1 cellular context compared by ENCODE assay signal in the genomic region with DNA sequence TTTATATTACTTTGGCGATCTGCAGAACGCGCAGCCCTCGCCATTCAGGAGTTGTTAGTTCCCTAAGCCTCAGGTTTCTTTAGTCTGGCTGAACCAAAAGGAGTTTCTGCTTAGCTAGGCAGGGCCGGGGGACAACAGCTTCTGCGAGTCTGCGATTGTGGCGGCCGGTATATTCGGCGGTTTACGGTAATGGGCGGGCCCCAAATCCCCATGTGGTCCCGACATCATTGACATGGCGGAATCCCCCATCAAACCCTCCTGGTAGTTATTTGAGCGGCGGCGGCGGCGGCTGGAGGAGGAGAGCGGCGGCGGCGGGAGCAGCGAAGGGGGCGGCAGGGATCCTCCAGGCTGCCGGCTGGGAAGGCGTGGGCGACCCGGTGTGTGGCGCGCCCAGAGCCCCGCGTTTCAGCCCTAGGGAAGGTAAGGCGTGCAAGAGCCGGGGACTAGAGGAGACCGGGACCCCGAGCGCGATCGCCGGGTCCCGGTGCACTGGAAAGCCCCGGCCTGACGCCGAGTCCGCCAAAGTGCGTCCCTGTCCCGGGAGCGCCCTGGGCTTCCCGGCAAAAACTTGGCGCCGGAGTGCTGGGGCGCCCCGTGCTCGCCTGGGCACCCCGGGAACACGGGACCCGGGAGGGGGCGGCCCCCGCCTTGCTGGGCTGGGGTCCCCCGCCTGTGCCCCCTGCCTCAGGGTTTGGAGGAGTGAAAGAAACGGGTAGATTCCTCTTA.
TF ChIP-seq lines count a peak whose summit lies in the region.

Gene FNDC3B (plus strand): TSS at position 227 of the 726 bp plus-strand sequence. CDS start 72,902 bp downstream, outside the sequence.

TF ChIP-seq in K562, 482 proteins besides CTCF, POLR2A, EP300 and RAD21 (continued from another document and continues in another):
- TF ChIP-seq VEZF1 (CRISPR knock-in tag; IDR thresholded peaks at IDR 0.05) (no peak), TCF3 (CRISPR knock-in tag; IDR thresholded peaks at IDR 0.05) (peak; percentile 18; the same call in 1 of the 2 replicates), HNRNPK (IDR thresholded peaks at IDR 0.05; ENCODE audit: low read depth, low read length, poor library complexity, severe bottlenecking) (no peak), ZNF134 (CRISPR knock-in tag; conservative IDR thresholded peaks at IDR 0.05) (no peak), SIN3A (IDR thresholded peaks at IDR 0.05; ENCODE audit: borderline replicate concordance in 2 of 2, control insufficient read depth in 1 of 2, low read depth in 2 of 2, low read length in 2 of 2) (peak; percentile 64 to 82; a peak in 2 of 4 replicates), ZNF717 (CRISPR knock-in tag; IDR thresholded peaks at IDR 0.05) (no peak), HBP1 (CRISPR knock-in tag; IDR thresholded peaks at IDR 0.05) (no peak), ILF3 (IDR thresholded peaks at IDR 0.05; ENCODE audit: borderline replicate concordance) (no peak), ZNF830 (CRISPR knock-in tag; IDR thresholded peaks at IDR 0.05) (no peak), TCFL5 (CRISPR knock-in tag; conservative IDR thresholded peaks at IDR 0.05) (no peak), RHOXF2B (CRISPR knock-in tag; conservative IDR thresholded peaks at IDR 0.05) (no peak), ZNF347 (CRISPR knock-in tag; IDR thresholded peaks at IDR 0.05; ENCODE audit: low read depth) (no peak), ZNF324 (CRISPR knock-in tag; IDR thresholded peaks at IDR 0.05) (no peak), CEBPB (tag; IDR thresholded peaks at IDR 0.05) (no peak), CTBP1 (IDR thresholded peaks at IDR 0.05; ENCODE audit: borderline replicate concordance) (peak; percentile 67; the same call in 1 of the 2 replicates), ZNF778 (CRISPR knock-in tag; IDR thresholded peaks at IDR 0.05) (no peak), MCM5 (IDR thresholded peaks at IDR 0.05; ENCODE audit: low read depth) (no peak), KLF10 (CRISPR knock-in tag; IDR thresholded peaks at IDR 0.05) (no peak), TAL1 (IDR thresholded peaks at IDR 0.05) (no peak), NFE2L1 (tag; IDR thresholded peaks at IDR 0.05; ENCODE audit: borderline replicate concordance, low read depth) (no peak), ZNF551 (CRISPR knock-in tag; IDR thresholded peaks at IDR 0.05) (no peak), E2F3 (CRISPR knock-in tag; IDR thresholded peaks at IDR 0.05) (no peak), ATF6 (CRISPR knock-in tag; IDR thresholded peaks at IDR 0.05) (peak; percentile 65; the same call in 1 of the 2 replicates), CAMTA2 (CRISPR knock-in tag; conservative IDR thresholded peaks at IDR 0.05) (no peak), GATAD2A (IDR thresholded peaks at IDR 0.05) (no peak), BRCA1 (IDR thresholded peaks at IDR 0.05) (no peak), BRCA1 (CRISPR knock-in tag; IDR thresholded peaks at IDR 0.05) (no peak), ZNF77 (CRISPR knock-in tag; IDR thresholded peaks at IDR 0.05) (no peak), TOE1 (IDR thresholded peaks at IDR 0.05; ENCODE audit: borderline replicate concordance) (peak; percentile 71; the same call in 1 of the 2 replicates), TOE1 (CRISPR knock-in tag; IDR thresholded peaks at IDR 0.05; ENCODE audit: borderline replicate concordance, low read depth) (no peak), ZNF407 (IDR thresholded peaks at IDR 0.05; ENCODE audit: low read depth) (no peak), RBM15 (IDR thresholded peaks at IDR 0.05; ENCODE audit: insufficient read depth, low read length) (no peak), RBM14 (IDR thresholded peaks at IDR 0.05; ENCODE audit: borderline replicate concordance, insufficient read depth, low read depth, low read length) (no peak), CHD2 (IDR thresholded peaks at IDR 0.05; ENCODE audit: low read depth, low read length) (no peak), TEAD1 (CRISPR knock-in tag; IDR thresholded peaks at IDR 0.05) (peak; percentile 38 to 45; a peak in 1 of 4 replicates), ZNF384 (IDR thresholded peaks at IDR 0.05; ENCODE audit: low read depth, low read length) (peak; percentile 41; the same call in 1 of the 2 replicates), DNMT1 (IDR thresholded peaks at IDR 0.05) (no peak), NCOA1 (IDR thresholded peaks at IDR 0.05; ENCODE audit: low read depth) (no peak), COPS2 (conservative IDR thresholded peaks at IDR 0.05) (no peak)
- TF ChIP-seq, protein P1, sequence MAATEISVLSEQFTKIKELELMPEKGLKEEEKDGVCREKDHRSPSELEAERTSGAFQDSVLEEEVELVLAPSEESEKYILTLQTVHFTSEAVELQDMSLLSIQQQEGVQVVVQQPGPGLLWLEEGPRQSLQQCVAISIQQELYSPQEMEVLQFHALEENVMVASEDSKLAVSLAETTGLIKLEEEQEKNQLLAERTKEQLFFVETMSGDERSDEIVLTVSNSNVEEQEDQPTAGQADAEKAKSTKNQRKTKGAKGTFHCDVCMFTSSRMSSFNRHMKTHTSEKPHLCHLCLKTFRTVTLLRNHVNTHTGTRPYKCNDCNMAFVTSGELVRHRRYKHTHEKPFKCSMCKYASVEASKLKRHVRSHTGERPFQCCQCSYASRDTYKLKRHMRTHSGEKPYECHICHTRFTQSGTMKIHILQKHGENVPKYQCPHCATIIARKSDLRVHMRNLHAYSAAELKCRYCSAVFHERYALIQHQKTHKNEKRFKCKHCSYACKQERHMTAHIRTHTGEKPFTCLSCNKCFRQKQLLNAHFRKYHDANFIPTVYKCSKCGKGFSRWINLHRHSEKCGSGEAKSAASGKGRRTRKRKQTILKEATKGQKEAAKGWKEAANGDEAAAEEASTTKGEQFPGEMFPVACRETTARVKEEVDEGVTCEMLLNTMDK (IDR thresholded peaks at IDR 0.05; ENCODE audit: borderline replicate concordance, insufficient read depth, low read depth, low read length, poor library complexity, severe bottlenecking): no peak
- TF ChIP-seq, protein P2, sequence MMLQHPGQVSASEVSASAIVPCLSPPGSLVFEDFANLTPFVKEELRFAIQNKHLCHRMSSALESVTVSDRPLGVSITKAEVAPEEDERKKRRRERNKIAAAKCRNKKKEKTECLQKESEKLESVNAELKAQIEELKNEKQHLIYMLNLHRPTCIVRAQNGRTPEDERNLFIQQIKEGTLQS (IDR thresholded peaks at IDR 0.05): no peak
- TF ChIP-seq, protein P2 (CRISPR knock-in tag; conservative IDR thresholded peaks at IDR 0.05): no peak; the same call in 1 of the 2 replicates
- TF ChIP-seq, protein P3, sequence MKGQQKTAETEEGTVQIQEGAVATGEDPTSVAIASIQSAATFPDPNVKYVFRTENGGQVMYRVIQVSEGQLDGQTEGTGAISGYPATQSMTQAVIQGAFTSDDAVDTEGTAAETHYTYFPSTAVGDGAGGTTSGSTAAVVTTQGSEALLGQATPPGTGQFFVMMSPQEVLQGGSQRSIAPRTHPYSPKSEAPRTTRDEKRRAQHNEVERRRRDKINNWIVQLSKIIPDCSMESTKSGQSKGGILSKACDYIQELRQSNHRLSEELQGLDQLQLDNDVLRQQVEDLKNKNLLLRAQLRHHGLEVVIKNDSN (CRISPR knock-in tag; IDR thresholded peaks at IDR 0.05): peak; percentile 83
- TF ChIP-seq, protein P4, sequence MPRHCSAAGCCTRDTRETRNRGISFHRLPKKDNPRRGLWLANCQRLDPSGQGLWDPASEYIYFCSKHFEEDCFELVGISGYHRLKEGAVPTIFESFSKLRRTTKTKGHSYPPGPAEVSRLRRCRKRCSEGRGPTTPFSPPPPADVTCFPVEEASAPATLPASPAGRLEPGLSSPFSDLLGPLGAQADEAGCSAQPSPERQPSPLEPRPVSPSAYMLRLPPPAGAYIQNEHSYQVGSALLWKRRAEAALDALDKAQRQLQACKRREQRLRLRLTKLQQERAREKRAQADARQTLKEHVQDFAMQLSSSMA (CRISPR knock-in tag; IDR thresholded peaks at IDR 0.05): no peak
